In the genomic region with DNA sequence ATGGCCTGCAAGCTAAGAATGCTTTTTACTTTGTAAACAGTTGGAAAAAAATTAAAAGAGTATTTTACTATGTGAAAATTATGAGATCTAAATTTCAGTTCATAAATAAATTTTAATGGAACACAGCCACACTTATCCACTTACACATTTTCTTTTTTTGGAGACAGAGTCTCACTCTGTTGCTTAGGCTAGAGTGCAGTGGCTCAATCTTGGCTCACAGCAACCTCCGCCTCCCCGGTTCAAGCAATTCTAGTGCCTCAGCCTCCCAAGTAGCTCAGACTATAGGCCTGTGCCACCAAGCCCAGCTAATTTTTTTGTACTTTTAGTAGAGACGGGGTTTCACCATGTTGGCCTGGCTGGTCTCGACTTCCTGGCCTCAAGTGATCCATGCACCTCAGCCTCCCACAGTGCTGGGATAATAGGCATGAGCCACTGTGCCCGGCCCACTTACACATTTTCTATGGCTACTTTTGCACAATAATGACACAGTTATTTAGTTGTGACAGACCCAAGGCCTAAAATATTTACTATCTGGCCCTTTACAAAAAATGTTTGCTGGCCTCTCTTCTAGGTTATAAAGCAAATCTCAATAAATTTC, we compare ENCODE assay signal across 18 cellular contexts.
A peak's percentile ranks its signal among the peaks of the same experiment; 100 is the strongest.
DNase-seq lines count a peak whose midpoint lies in the region; ATAC-seq and TF ChIP-seq lines count a peak whose summit lies in the region.
"Had no signal": no experiment of that assay in that cellular context is flagged by ENCODE, and none has a peak within 500 bp of the region (broad histone marks: within the 10 kb centered on the region; RNA-seq: fewer than 3 reads in every experiment).

No MANE protein-coding gene starts in this region.

- DNase-seq in WTC11 (ENCODE audit: low spot score) (no peak), psoas muscle (no peak), vagina (ENCODE audit: extremely low spot score in 2 of 2) (no peak), HEK293T (ENCODE audit: extremely low spot score) (no peak)
- DNase-seq in activated CD4-positive, alpha-beta T cell treated with anti-CD3 and anti-CD28 coated beads for 1 hour: no peak
- DNase-seq: ACHN; BE2C; C1 segment of cervical spinal cord; Caco-2; CD4-positive, CD25-positive, alpha-beta regulatory T cell; CD8-positive, alpha-beta memory T cell; GM23248; H7 had no signal

- H3K27me3 Mint-ChIP-seq in WTC11 (ENCODE audit: low read depth): no peaks in the 10 kb centered on the region
- H3K27me3 Mint-ChIP-seq: CD4-positive, CD25-positive, alpha-beta regulatory T cell; CD8-positive, alpha-beta memory T cell had no signal

- TF ChIP-seq CTCF in WTC11 (IDR thresholded peaks at IDR 0.05): no peak
- no peak for TF ChIP-seq CTCF in psoas muscle (IDR thresholded peaks at IDR 0.05)
- TF ChIP-seq CTCF in vagina (IDR thresholded peaks at IDR 0.05): no peak

- H3K9ac ChIP-seq in HUES48 (ENCODE audit: low read depth, low read length): no peak overlapping the region
- no peak overlapping the region for H3K9ac ChIP-seq in iPS-18a (ENCODE audit: low read length)
- H3K9ac ChIP-seq: GM23248, KMS-11 had no signal

- no peak for TF ChIP-seq POLR2A in vagina (IDR thresholded peaks at IDR 0.05)

- CTCF ChIA-PET in WTC11 (lab: Charles Lee) (interaction anchor here (1.7 kb wide), 1 partner anchor 25 kb away, joined by 4 read pairs; no protein-coding TSS in a partner anchor), HEK293T (lab: Yijun Ruan, JAX) (interaction anchor here (1.0 kb wide), 1 partner anchor 13 kb away, joined by 5 read pairs; no protein-coding TSS in a partner anchor)

- peaks cover 21% of the 10 kb centered on the region for H3K4me1 Mint-ChIP-seq in WTC11
- H3K4me1 Mint-ChIP-seq: CD8-positive, alpha-beta memory T cell had no signal

- H3K9me3 Mint-ChIP-seq in WTC11: no peaks in the 10 kb centered on the region
- H3K9me3 Mint-ChIP-seq: CD8-positive, alpha-beta memory T cell had no signal

- H3K36me3 Mint-ChIP-seq in WTC11: no peaks in the 10 kb centered on the region

- H3K4me3 ChIP-seq in HUES48 (ENCODE audit: low read depth, low read length): no peak overlapping the region
- peak overlapping the region; percentile 40 for H3K4me3 ChIP-seq in iPS-18a (ENCODE audit: low read length)
- no peak overlapping the region for H3K4me3 ChIP-seq in psoas muscle
- no peak overlapping the region for H3K4me3 ChIP-seq in vagina
- H3K4me3 ChIP-seq: GM23248 had no signal

- no peak overlapping the region for H3K4me3 Mint-ChIP-seq in WTC11
- H3K4me3 Mint-ChIP-seq: CD4-positive, CD25-positive, alpha-beta regulatory T cell; CD8-positive, alpha-beta memory T cell had no signal

- H3K36me3 ChIP-seq in HUES48 (ENCODE audit: control insufficient read depth, insufficient read depth, low read length) (no peaks in the 10 kb centered on the region), iPS-18a (ENCODE audit: control insufficient read depth, low read depth, low read length) (no peaks in the 10 kb centered on the region), psoas muscle (ENCODE audit: insufficient read depth in 1 of 2, low read depth in 1 of 2) (peaks cover 0 to 20% of the 10 kb centered on the region in 2 donors), vagina (no peaks in the 10 kb centered on the region)
- H3K36me3 ChIP-seq: BE2C had no signal

- intact Hi-C loops in psoas muscle (cut with DNase I) (no loop called here), vagina (cut with DNase I) (no loop called here)

- WGBS in psoas muscle, 3 donors: 43 to 74% (median 44%) methylated on average over 5 of the region's 5 CpGs

- ATAC-seq in WTC11 (peak; percentile 60), psoas muscle (peak; percentile 43 to 83 (median 72)), GM19035 (IDR thresholded peaks at IDR 0.05; ENCODE audit: unreplicated experiment) (no peak)

- H3K27me3 ChIP-seq in HUES48 (ENCODE audit: control insufficient read depth, insufficient read depth, low read length): no peaks in the 10 kb centered on the region
- H3K27me3 ChIP-seq in iPS-18a (ENCODE audit: control insufficient read depth, insufficient read depth, low read length): no peaks in the 10 kb centered on the region
- H3K27me3 ChIP-seq in psoas muscle (ENCODE audit: insufficient read depth in 3 of 3, low read length in 2 of 3): no peaks in the 10 kb centered on the region
- no peaks in the 10 kb centered on the region for H3K27me3 ChIP-seq in vagina
- H3K27me3 ChIP-seq: BE2C had no signal

- POLR2A ChIA-PET in WTC11 (lab: Charles Lee): no interaction called here
- POLR2A ChIA-PET in HEK293T (lab: Yijun Ruan, JAX): no interaction called here

- H3K4me1 ChIP-seq in HUES48 (ENCODE audit: control insufficient read depth, insufficient read depth, low read length) (peaks cover 19% of the 10 kb centered on the region), iPS-18a (ENCODE audit: control insufficient read depth, low read depth, low read length) (peaks cover 21% of the 10 kb centered on the region), psoas muscle (peaks cover 17% of the 10 kb centered on the region), vagina (no peaks in the 10 kb centered on the region)

- H3K27ac ChIP-seq in HUES48 (ENCODE audit: low read depth, low read length): peak overlapping the region; percentile 18
- peak overlapping the region; percentile 19 for H3K27ac ChIP-seq in iPS-18a (ENCODE audit: low read length)
- peak overlapping the region; percentile 59 for H3K27ac ChIP-seq in psoas muscle
- no peak overlapping the region for H3K27ac ChIP-seq in vagina
- H3K27ac ChIP-seq: GM23248, HL-60, KMS-11 had no signal

- H3K27ac Mint-ChIP-seq in WTC11: peak overlapping the region; percentile 50

- H3K9me3 ChIP-seq in HUES48 (ENCODE audit: control insufficient read depth, insufficient read depth, low read length): no peaks in the 10 kb centered on the region
- H3K9me3 ChIP-seq in iPS-18a (ENCODE audit: control insufficient read depth, low read depth, low read length): no peaks in the 10 kb centered on the region
- H3K9me3 ChIP-seq in psoas muscle: no peaks in the 10 kb centered on the region
- H3K9me3 ChIP-seq in vagina: no peaks in the 10 kb centered on the region
- H3K9me3 ChIP-seq: BE2C, Caco-2 had no signal

TF ChIP-seq in WTC11, 78 proteins besides CTCF, POLR2A, EP300 and RAD21 (continues in another document):
- TF ChIP-seq, protein P1, sequence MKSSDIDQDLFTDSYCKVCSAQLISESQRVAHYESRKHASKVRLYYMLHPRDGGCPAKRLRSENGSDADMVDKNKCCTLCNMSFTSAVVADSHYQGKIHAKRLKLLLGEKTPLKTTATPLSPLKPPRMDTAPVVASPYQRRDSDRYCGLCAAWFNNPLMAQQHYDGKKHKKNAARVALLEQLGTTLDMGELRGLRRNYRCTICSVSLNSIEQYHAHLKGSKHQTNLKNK (CRISPR knock-in tag; IDR thresholded peaks at IDR 0.05): no peak
- TF ChIP-seq E2F1 (CRISPR knock-in tag; IDR thresholded peaks at IDR 0.05) (no peak), ZNF121 (CRISPR knock-in tag; IDR thresholded peaks at IDR 0.05) (0 out of 2 replicates have a peak, but pooled peaks have one; percentile 9)
- TF ChIP-seq, protein P2, sequence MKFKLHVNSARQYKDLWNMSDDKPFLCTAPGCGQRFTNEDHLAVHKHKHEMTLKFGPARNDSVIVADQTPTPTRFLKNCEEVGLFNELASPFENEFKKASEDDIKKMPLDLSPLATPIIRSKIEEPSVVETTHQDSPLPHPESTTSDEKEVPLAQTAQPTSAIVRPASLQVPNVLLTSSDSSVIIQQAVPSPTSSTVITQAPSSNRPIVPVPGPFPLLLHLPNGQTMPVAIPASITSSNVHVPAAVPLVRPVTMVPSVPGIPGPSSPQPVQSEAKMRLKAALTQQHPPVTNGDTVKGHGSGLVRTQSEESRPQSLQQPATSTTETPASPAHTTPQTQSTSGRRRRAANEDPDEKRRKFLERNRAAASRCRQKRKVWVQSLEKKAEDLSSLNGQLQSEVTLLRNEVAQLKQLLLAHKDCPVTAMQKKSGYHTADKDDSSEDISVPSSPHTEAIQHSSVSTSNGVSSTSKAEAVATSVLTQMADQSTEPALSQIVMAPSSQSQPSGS (CRISPR knock-in tag; IDR thresholded peaks at IDR 0.05; ENCODE audit: borderline replicate concordance, low read depth): no peak

TF ChIP-seq in HEK293T, 16 proteins besides CTCF, POLR2A, EP300 and RAD21:
- no peak for TF ChIP-seq PKNOX1 (IDR thresholded peaks at IDR 0.05)
- TF ChIP-seq NFRKB (IDR thresholded peaks at IDR 0.05): no peak
- no peak for TF ChIP-seq ELF4 (IDR thresholded peaks at IDR 0.05)
- no peak for TF ChIP-seq FOXM1 (IDR thresholded peaks at IDR 0.05; ENCODE audit: borderline replicate concordance)
- TF ChIP-seq LEF1 (IDR thresholded peaks at IDR 0.05; ENCODE audit: borderline replicate concordance): no peak
